Comparison of ENCODE assay signal across 19 cellular contexts in genomic region chr2:113232123-113232522, GRCh38. TPM values are rescaled to one million over a fixed set of nuclear protein-coding genes. Genes with fewer than 3 reads are reported as not detected.
DNase-seq lines count a peak whose midpoint lies in the region; ATAC-seq and TF ChIP-seq lines count a peak whose summit lies in the region.
"Had no signal": no experiment of that assay in that cellular context is flagged by ENCODE, and none has a peak within 500 bp of the region (broad histone marks: within the 10 kb centered on the region; RNA-seq: fewer than 3 reads in every experiment).

No MANE protein-coding gene starts in this region.

- intact Hi-C loops in dendritic cell treated with granulocyte-macrophage colony-stimulating factor and Interleukin-4, amounts not matched to agents 40 ng/mL and 50 ng/mL, for 4 days (cut with micrococcal nuclease), result no loop called here
- intact Hi-C loops in lower lobe of right lung (cut with DNase I), result no loop called here

- no peak overlapping the region for H3K4me3 Mint-ChIP-seq in activated naive CD8-positive, alpha-beta T cell treated with anti-CD3 and anti-CD28 coated beads, Interleukin-2, amount 10 ng/mL, durations not matched to agents 7 days and 5 days
- no peak overlapping the region for H3K4me3 Mint-ChIP-seq in activated naive CD8-positive, alpha-beta T cell treated with anti-CD3 and anti-CD28 coated beads, Interleukin-2, amount 50 U/mL, for 24 hours
- H3K4me3 Mint-ChIP-seq in dendritic cell treated with granulocyte-macrophage colony-stimulating factor and Interleukin-4, amounts not matched to agents 40 ng/mL and 50 ng/mL, for 4 days, result no peak overlapping the region

- no peak for DNase-seq in activated naive CD8-positive, alpha-beta T cell treated with anti-CD3 and anti-CD28 coated beads, Interleukin-2, amount 10 ng/mL, durations not matched to agents 7 days and 5 days
- DNase-seq in activated naive CD8-positive, alpha-beta T cell treated with anti-CD3 and anti-CD28 coated beads, Interleukin-2, amount 50 U/mL, for 24 hours, result no peak
- DNase-seq in neuronal stem cell (ENCODE audit: low spot score) (no peak), NCI-H748 (lab: John Stamatoyannopoulos, UW; ENCODE audit: unreplicated experiment) (no peak), lower lobe of right lung (no peak)
- DNase-seq: DMS153, DND-41, HCEC 1CT, Karpas-422, NCI-H1092 treated with DMSO at 0.1 percent for 48 hours, NCI-H1436 treated with DMSO at 0.1 percent for 48 hours, NCI-H187 treated with DMSO at 0.1 percent for 48 hours, NCI-H524, NCI-H774 had no signal

- H3K36me3 ChIP-seq in neuronal stem cell (replicated peaks in 1 of 2; ENCODE audit: control insufficient read depth in 2 of 2, insufficient read depth in 2 of 2, low read length in 2 of 2) (peaks cover 0 to 2% of the 10 kb centered on the region in 2 donors), lower lobe of right lung (no peaks in the 10 kb centered on the region)

- peaks cover 1% of the 10 kb centered on the region for H3K27me3 Mint-ChIP-seq in activated naive CD8-positive, alpha-beta T cell treated with anti-CD3 and anti-CD28 coated beads, Interleukin-2, amount 10 ng/mL, durations not matched to agents 7 days and 5 days
- no peaks in the 10 kb centered on the region for H3K27me3 Mint-ChIP-seq in activated naive CD8-positive, alpha-beta T cell treated with anti-CD3 and anti-CD28 coated beads, Interleukin-2, amount 50 U/mL, for 24 hours
- no peaks in the 10 kb centered on the region for H3K27me3 Mint-ChIP-seq in dendritic cell treated with granulocyte-macrophage colony-stimulating factor and Interleukin-4, amounts not matched to agents 40 ng/mL and 50 ng/mL, for 4 days

- no peak for ATAC-seq in activated naive CD8-positive, alpha-beta T cell treated with anti-CD3 and anti-CD28 coated beads, Interleukin-2, amount 10 ng/mL, durations not matched to agents 7 days and 5 days (ENCODE audit: low read depth)
- ATAC-seq in activated naive CD8-positive, alpha-beta T cell treated with anti-CD3 and anti-CD28 coated beads, Interleukin-2, amount 50 U/mL, for 24 hours, result no peak
- ATAC-seq in GM18861 (IDR thresholded peaks at IDR 0.05; ENCODE audit: unreplicated experiment) (no peak), lower lobe of right lung (no peak)

- no CpG with 5 or more reads among the region's 3 CpGs for WGBS in neuronal stem cell (ENCODE audit: extremely low coverage in 2 of 2, insufficient read length in 2 of 2, insufficient replicate concordance in 1 of 2), 2 donors

- TF ChIP-seq CTCF in lower lobe of right lung (IDR thresholded peaks at IDR 0.05), result no peak

- peaks cover 12% of the 10 kb centered on the region for H3K36me3 Mint-ChIP-seq in activated naive CD8-positive, alpha-beta T cell treated with anti-CD3 and anti-CD28 coated beads, Interleukin-2, amount 10 ng/mL, durations not matched to agents 7 days and 5 days
- H3K36me3 Mint-ChIP-seq in activated naive CD8-positive, alpha-beta T cell treated with anti-CD3 and anti-CD28 coated beads, Interleukin-2, amount 50 U/mL, for 24 hours (ENCODE audit: low read depth), result peaks cover 4% of the 10 kb centered on the region
- H3K36me3 Mint-ChIP-seq in dendritic cell treated with granulocyte-macrophage colony-stimulating factor and Interleukin-4, amounts not matched to agents 40 ng/mL and 50 ng/mL, for 4 days (ENCODE audit: low read depth), result peaks cover 15% of the 10 kb centered on the region

- H3K27me3 ChIP-seq in neuronal stem cell (ENCODE audit: control insufficient read depth in 3 of 3, insufficient read depth in 3 of 3, low read depth in 1 of 3, low read length in 3 of 3) (no peaks in the 10 kb centered on the region), lower lobe of right lung (ENCODE audit: low read depth) (no peaks in the 10 kb centered on the region)

- H2BK15ac ChIP-seq in neuronal stem cell (ENCODE audit: low read length), result no peak overlapping the region

- no peaks in the 10 kb centered on the region for H3K9me3 Mint-ChIP-seq in activated naive CD8-positive, alpha-beta T cell treated with anti-CD3 and anti-CD28 coated beads, Interleukin-2, amount 10 ng/mL, durations not matched to agents 7 days and 5 days
- no peaks in the 10 kb centered on the region for H3K9me3 Mint-ChIP-seq in activated naive CD8-positive, alpha-beta T cell treated with anti-CD3 and anti-CD28 coated beads, Interleukin-2, amount 50 U/mL, for 24 hours
- no peaks in the 10 kb centered on the region for H3K9me3 Mint-ChIP-seq in dendritic cell treated with granulocyte-macrophage colony-stimulating factor and Interleukin-4, amounts not matched to agents 40 ng/mL and 50 ng/mL, for 4 days

- no peak overlapping the region for H3K4ac ChIP-seq in neuronal stem cell (ENCODE audit: low read length)

- H3K27ac Mint-ChIP-seq in activated naive CD8-positive, alpha-beta T cell treated with anti-CD3 and anti-CD28 coated beads, Interleukin-2, amount 10 ng/mL, durations not matched to agents 7 days and 5 days, result peak overlapping the region; percentile 46
- no peak overlapping the region for H3K27ac Mint-ChIP-seq in activated naive CD8-positive, alpha-beta T cell treated with anti-CD3 and anti-CD28 coated beads, Interleukin-2, amount 50 U/mL, for 24 hours
- peak overlapping the region; percentile 75 for H3K27ac Mint-ChIP-seq in dendritic cell treated with granulocyte-macrophage colony-stimulating factor and Interleukin-4, amounts not matched to agents 40 ng/mL and 50 ng/mL, for 4 days

- H3K4me2 ChIP-seq in neuronal stem cell (ENCODE audit: insufficient read depth, low read length, poor library complexity, severe bottlenecking), result no peak overlapping the region

- H3K27ac ChIP-seq in neuronal stem cell (replicated peaks; ENCODE audit: low read length) (no peak overlapping the region), lower lobe of right lung (no peak overlapping the region)
- H3K27ac ChIP-seq: 22Rv1, HL-60 had no signal

- no peak overlapping the region for H3K14ac ChIP-seq in neuronal stem cell (ENCODE audit: low read length)

- H2AK5ac ChIP-seq in neuronal stem cell (ENCODE audit: low read depth, low read length), result peak overlapping the region; percentile 57

- no peak overlapping the region for H2AFZ ChIP-seq in neuronal stem cell (ENCODE audit: low read length)

- H3K9me3 ChIP-seq in neuronal stem cell (replicated peaks in 1 of 2; ENCODE audit: control insufficient read depth in 2 of 2, insufficient read depth in 1 of 2, low read depth in 1 of 2, low read length in 2 of 2) (peaks cover 0 to 5% of the 10 kb centered on the region in 2 donors), lower lobe of right lung (no peaks in the 10 kb centered on the region)

- H3K9ac ChIP-seq in neuronal stem cell (ENCODE audit: low read depth, low read length, poor library complexity), result no peak overlapping the region

- peak overlapping the region; percentile 10 for H3K23ac ChIP-seq in neuronal stem cell (ENCODE audit: low read depth, low read length, poor library complexity)

- no peak overlapping the region for H3K18ac ChIP-seq in neuronal stem cell (ENCODE audit: low read length)

- H3K4me3 ChIP-seq in neuronal stem cell (ENCODE audit: low read length in 2 of 2) (no peak overlapping the region), lower lobe of right lung (no peak overlapping the region)

- H3K4me1 ChIP-seq in neuronal stem cell (ENCODE audit: control insufficient read depth in 2 of 2, insufficient read depth in 1 of 2, low read depth in 1 of 2, low read length in 2 of 2), result peaks cover 0 to 5% of the 10 kb centered on the region in 2 donors
- H3K4me1 ChIP-seq in lower lobe of right lung, result no peaks in the 10 kb centered on the region

- H4K91ac ChIP-seq in neuronal stem cell (ENCODE audit: low read depth, low read length, poor library complexity), result no peak overlapping the region

- no peak overlapping the region for H2BK5ac ChIP-seq in neuronal stem cell (ENCODE audit: low read length)

- no peak overlapping the region for H4K8ac ChIP-seq in neuronal stem cell (ENCODE audit: low read depth, low read length)

- H3K79me1 ChIP-seq in neuronal stem cell (ENCODE audit: low read depth, low read length), result no peaks in the 10 kb centered on the region

- no peak overlapping the region for H2BK120ac ChIP-seq in neuronal stem cell (ENCODE audit: low read depth, low read length)

- peaks cover 47% of the 10 kb centered on the region for H3K4me1 Mint-ChIP-seq in activated naive CD8-positive, alpha-beta T cell treated with anti-CD3 and anti-CD28 coated beads, Interleukin-2, amount 10 ng/mL, durations not matched to agents 7 days and 5 days
- peaks cover 29% of the 10 kb centered on the region for H3K4me1 Mint-ChIP-seq in activated naive CD8-positive, alpha-beta T cell treated with anti-CD3 and anti-CD28 coated beads, Interleukin-2, amount 50 U/mL, for 24 hours
- peaks cover 74% of the 10 kb centered on the region for H3K4me1 Mint-ChIP-seq in dendritic cell treated with granulocyte-macrophage colony-stimulating factor and Interleukin-4, amounts not matched to agents 40 ng/mL and 50 ng/mL, for 4 days (ENCODE audit: low read depth)

- no peak overlapping the region for H2BK12ac ChIP-seq in neuronal stem cell (ENCODE audit: low read length)

- POLR2A ChIA-PET in activated naive CD8-positive, alpha-beta T cell treated with anti-CD3 and anti-CD28 coated beads, Interleukin-2, amount 10 ng/mL, durations not matched to agents 7 days and 5 days (lab: Charles Lee), result interaction anchor here (0.6 kb wide), 1 partner anchor 18 kb away, joined by 3 read pairs; no protein-coding TSS in a partner anchor

RNA-seq across cellular contexts. Expression of gene PAX8, which starts 46.6 kb away (rescaled TPM):
- 1 to 10 TPM; 2.5 to 3.2 TPM for total RNA-seq in activated naive CD8-positive, alpha-beta T cell treated with anti-CD3 and anti-CD28 coated beads, Interleukin-2, amount 10 ng/mL, durations not matched to agents 7 days and 5 days
- polyA plus RNA-seq in neuronal stem cell (2013, experiment 1 of 2), result 10.1 TPM
- polyA plus RNA-seq in neuronal stem cell (2013, experiment 2 of 2), result 11.5 TPM
- 1.2 TPM for total RNA-seq in lower lobe of right lung
- total RNA-seq: H1 had no signal

RNA-seq across cellular contexts. Expression of gene PSD4, which starts 58.4 kb away (rescaled TPM):
- 100 to 1,000 TPM; 361 to 385 TPM for total RNA-seq in activated naive CD8-positive, alpha-beta T cell treated with anti-CD3 and anti-CD28 coated beads, Interleukin-2, amount 10 ng/mL, durations not matched to agents 7 days and 5 days
- polyA plus RNA-seq in neuronal stem cell (2013, experiment 1 of 2), result 0.52 TPM
- 0.78 TPM for polyA plus RNA-seq in neuronal stem cell (2013, experiment 2 of 2)
- 43.2 TPM for total RNA-seq in lower lobe of right lung
